In the genomic region with DNA sequence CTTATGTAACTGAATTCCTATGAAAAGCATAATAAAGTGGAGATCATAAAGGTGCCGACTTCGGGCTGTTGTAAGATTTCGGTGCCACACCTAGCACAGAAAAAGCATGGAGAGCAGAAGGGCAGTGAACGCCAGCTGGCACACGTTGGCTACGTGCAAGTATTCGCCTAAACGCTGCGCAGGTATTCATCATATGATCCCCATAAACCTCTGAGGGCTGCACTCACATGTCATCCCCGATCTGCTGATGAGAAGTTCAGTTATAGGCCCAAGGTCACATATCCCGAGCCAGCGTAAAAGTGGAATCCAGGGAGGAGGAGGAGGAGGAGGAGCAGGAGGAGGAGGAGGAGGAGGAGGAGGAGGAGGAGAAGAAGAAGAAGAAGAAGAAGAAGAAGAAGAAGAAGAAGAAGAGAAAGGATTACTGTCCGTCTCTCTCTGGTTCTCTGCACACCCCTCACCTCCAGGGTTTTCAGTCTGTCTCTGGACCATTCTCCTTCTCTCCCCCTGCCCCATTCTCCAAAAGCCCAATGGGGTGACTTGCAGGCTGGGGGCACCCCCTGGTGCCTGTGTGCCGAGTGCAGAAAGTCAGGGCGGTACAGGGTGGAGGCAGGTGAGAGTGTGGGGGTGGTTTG, we compare ENCODE assay signal across 30 cellular contexts. TPM values are rescaled to one million over a fixed set of nuclear protein-coding genes. Genes with fewer than 3 reads are reported as not detected.
DNase-seq lines count a peak whose midpoint lies in the region; ATAC-seq and TF ChIP-seq lines count a peak whose summit lies in the region.
"Had no signal": no experiment of that assay in that cellular context is flagged by ENCODE, and none has a peak within 500 bp of the region (broad histone marks: within the 10 kb centered on the region; RNA-seq: fewer than 3 reads in every experiment).

No MANE protein-coding gene starts in this region.

- CTCF ChIA-PET in WTC11 (lab: Charles Lee), result no interaction called here

- DNase-seq in H7 (peak; percentile 8), WTC11 (ENCODE audit: low spot score) (no peak), fibroblast of villous mesenchyme (ENCODE audit: low read depth) (no peak), neural progenitor cell (ENCODE audit: low spot score) (no peak), nephron progenitor cell (no peak), hypothalamus (lab: John Stamatoyannopoulos, UW) (no peak), ovary (no peak), dedifferentiated amniotic fluid mesenchymal stem cell (ENCODE audit: extremely low spot score) (no peak)
- DNase-seq: ACHN; activated CD4-positive, alpha-beta T cell treated with anti-CD3 and anti-CD28 coated beads for 48 hours; activated T-cell treated with anti-CD3 and anti-CD28 coated beads, Interleukin-2, amount 50 U/mL, for 4 hours; BE2C; cerebellar nuclear complex; DMS153; heart right ventricle; natural killer cell; NCI-H1092; NCI-H187 treated with DMSO at 0.1 percent for 48 hours; NCI-H2171 treated with DMSO at 0.1 percent for 48 hours; NCI-H524; SHP77; stimulated activated CD4-positive, alpha-beta T cell treated with anti-CD3 and anti-CD28 coated beads, Interleukin-2, amount 100 ng/mL, for 24 hours had no signal

- H3K9me3 ChIP-seq in neural progenitor cell (ENCODE audit: low read depth) (no peaks in the 10 kb centered on the region), ovary (no peaks in the 10 kb centered on the region)
- H3K9me3 ChIP-seq: BE2C, HAP-1, heart right ventricle, tibial nerve had no signal

- POLR2A ChIA-PET in WTC11 (lab: Charles Lee), result no interaction called here

- H2AFZ ChIP-seq in neural progenitor cell (replicated peaks), result no peak overlapping the region

- H3K27me3 ChIP-seq in H7 (ENCODE audit: control insufficient read depth, insufficient read depth, low read length) (no peaks in the 10 kb centered on the region), neural progenitor cell (no peaks in the 10 kb centered on the region), ovary (no peaks in the 10 kb centered on the region)
- H3K27me3 ChIP-seq: BE2C, tibial nerve had no signal

- no peaks in the 10 kb centered on the region for H4K20me1 ChIP-seq in neural progenitor cell (ENCODE audit: low read depth)

- H3K4me3 ChIP-seq in H7 (ENCODE audit: insufficient read depth, low read depth, low read length), result no peak overlapping the region
- H3K4me3 ChIP-seq in fibroblast of villous mesenchyme (ENCODE audit: low read depth, low read length), result peak overlapping the region; percentile 31
- no peak overlapping the region for H3K4me3 ChIP-seq in neural progenitor cell
- no peak overlapping the region for H3K4me3 ChIP-seq in ovary
- H3K4me3 ChIP-seq: HAP-1, heart right ventricle, tibial nerve had no signal

- no peak overlapping the region for H3K4me2 ChIP-seq in neural progenitor cell
- H3K4me2 ChIP-seq: smooth muscle cell had no signal

- H3K4me3 Mint-ChIP-seq in WTC11, result no peak overlapping the region
- H3K4me3 Mint-ChIP-seq in neural progenitor cell, result no peak overlapping the region
- H3K4me3 Mint-ChIP-seq in nephron progenitor cell, result no peak overlapping the region
- H3K4me3 Mint-ChIP-seq: activated T-cell treated with anti-CD3 and anti-CD28 coated beads, Interleukin-2, amount 50 U/mL, for 4 hours; brain; natural killer cell had no signal

- no peak overlapping the region for H3K27ac Mint-ChIP-seq in WTC11
- H3K27ac Mint-ChIP-seq in neural progenitor cell, result peak overlapping the region; percentile 17
- no peak overlapping the region for H3K27ac Mint-ChIP-seq in nephron progenitor cell
- H3K27ac Mint-ChIP-seq: brain, natural killer cell had no signal

- no peak for TF ChIP-seq POLR2A in ovary (IDR thresholded peaks at IDR 0.05)

- TF ChIP-seq CTCF in WTC11 (IDR thresholded peaks at IDR 0.05) (no peak), fibroblast of villous mesenchyme (IDR thresholded peaks at IDR 0.05; ENCODE audit: insufficient read depth, low read depth, low read length) (no peak), neural progenitor cell (IDR thresholded peaks at IDR 0.05) (no peak), nephron progenitor cell (IDR thresholded peaks at IDR 0.05) (no peak), ovary (IDR thresholded peaks at IDR 0.05) (no peak)

- no peak overlapping the region for H3K27ac ChIP-seq in neural progenitor cell
- H3K27ac ChIP-seq in ovary, result no peak overlapping the region
- H3K27ac ChIP-seq: tibial nerve, VCaP had no signal

- no peak for TF ChIP-seq EP300 in ovary (IDR thresholded peaks at IDR 0.05)

- peaks cover 8% of the 10 kb centered on the region for H3F3A ChIP-seq in neural progenitor cell (ENCODE audit: low read depth)

- no peak overlapping the region for H3K9ac ChIP-seq in neural progenitor cell

- no peaks in the 10 kb centered on the region for H3K4me1 ChIP-seq in neural progenitor cell
- no peaks in the 10 kb centered on the region for H3K4me1 ChIP-seq in ovary (ENCODE audit: insufficient read depth)
- H3K4me1 ChIP-seq: BE2C had no signal

- H3K4me1 Mint-ChIP-seq in WTC11 (peaks cover 40% of the 10 kb centered on the region), neural progenitor cell (peaks cover 14% of the 10 kb centered on the region), nephron progenitor cell (peaks cover 10% of the 10 kb centered on the region)

- no peaks in the 10 kb centered on the region for H3K36me3 ChIP-seq in H7 (replicated peaks; ENCODE audit: control insufficient read depth, insufficient read depth, low read length)
- no peaks in the 10 kb centered on the region for H3K36me3 ChIP-seq in neural progenitor cell
- no peaks in the 10 kb centered on the region for H3K36me3 ChIP-seq in ovary
- H3K36me3 ChIP-seq: BE2C, HAP-1, heart right ventricle, tibial nerve had no signal

- 73 to 77% (median 74%) methylated on average over 15 of the region's 15 CpGs for whole genome bisulfite sequencing in ovary, 3 donors

- H3K36me3 Mint-ChIP-seq in WTC11, result no peaks in the 10 kb centered on the region
- H3K36me3 Mint-ChIP-seq in neural progenitor cell, result no peaks in the 10 kb centered on the region
- H3K36me3 Mint-ChIP-seq in nephron progenitor cell (ENCODE audit: low read depth), result no peaks in the 10 kb centered on the region
- H3K36me3 Mint-ChIP-seq: brain, natural killer cell had no signal

- H3K27me3 Mint-ChIP-seq in WTC11 (ENCODE audit: low read depth) (no peaks in the 10 kb centered on the region), neural progenitor cell (ENCODE audit: insufficient read depth, low read depth) (peaks cover 8% of the 10 kb centered on the region), nephron progenitor cell (ENCODE audit: low read depth, poor library complexity) (no peaks in the 10 kb centered on the region)
- H3K27me3 Mint-ChIP-seq: brain had no signal

- no peak for ATAC-seq in WTC11
- ATAC-seq: activated T-cell treated with anti-CD3 and anti-CD28 coated beads, Interleukin-2, amount 50 U/mL, for 4 hours; heart right ventricle; left lobe of liver; natural killer cell had no signal

- no peaks in the 10 kb centered on the region for H3K9me3 Mint-ChIP-seq in WTC11
- H3K9me3 Mint-ChIP-seq in neural progenitor cell, result peaks cover 5% of the 10 kb centered on the region
- H3K9me3 Mint-ChIP-seq in nephron progenitor cell, result peaks cover 4% of the 10 kb centered on the region
- H3K9me3 Mint-ChIP-seq: activated T-cell treated with anti-CD3 and anti-CD28 coated beads, Interleukin-2, amount 50 U/mL, for 4 hours; natural killer cell had no signal

- intact Hi-C loops in ovary (cut with DNase I), result no loop called here

- H3K79me2 ChIP-seq in neural progenitor cell (ENCODE audit: low read depth), result no peaks in the 10 kb centered on the region

TF ChIP-seq in WTC11, 78 proteins besides CTCF, POLR2A, EP300 and RAD21:
- TF ChIP-seq KAT7 (CRISPR knock-in tag; IDR thresholded peaks at IDR 0.05; ENCODE audit: borderline replicate concordance) (no peak), ZNF263 (CRISPR knock-in tag; IDR thresholded peaks at IDR 0.05; ENCODE audit: low read depth) (peak; percentile 69)

RNA-seq across cellular contexts. Expression of gene CYP2S1, which starts 18.6 kb away (rescaled TPM):
- 60.4 and 108 TPM in 2 replicates for total RNA-seq in H7 (2014; rRNA removed; shearing (Covaris generic))
- total RNA-seq in WTC11 (2021) (173 to 191 TPM (median 188 TPM) in 3 replicates), fibroblast of villous mesenchyme (1.6 and 1.7 TPM in 2 replicates), neural progenitor cell (ENCODE audit: low replicate concordance) (2.0 and 8.3 TPM in 2 replicates), ovary (1 to 10 TPM in 5 of 7 donors, under 1 TPM in 2; 0.33 to 6.9 (median 1.3) TPM)
- polyA plus RNA-seq in ovary, result under 1 TPM; 0.15 to 0.40 TPM
- total RNA-seq: LHCN-M2, osteoblast had no signal

RNA-seq across cellular contexts. Expression of gene AXL, which starts 44.6 kb away (rescaled TPM):
- 23.3 and 26.8 TPM in 2 replicates for total RNA-seq in H7 (2014; rRNA removed; shearing (Covaris generic))
- total RNA-seq in WTC11 (2021) (25.0 to 27.3 TPM (median 27.0 TPM) in 3 replicates), fibroblast of villous mesenchyme (360 and 363 TPM in 2 replicates), neural progenitor cell (ENCODE audit: low replicate concordance) (24.7 and 45.6 TPM in 2 replicates), ovary (10 to 100 TPM; 24.0 to 67.7 (median 36.1) TPM)
- polyA plus RNA-seq in ovary, result 10 to 100 TPM; 18.1 to 34.7 TPM
